ENCODE assay signal across 9 cellular contexts in genomic region chr10:116470768-116471415, GRCh38. TPM values are rescaled to one million over a fixed set of nuclear protein-coding genes. Genes with fewer than 3 reads are reported as not detected.
A peak's percentile ranks its signal among the peaks of the same experiment; 100 is the strongest.
DNase-seq lines count a peak whose midpoint lies in the region; ATAC-seq and TF ChIP-seq lines count a peak whose summit lies in the region.
"Had no signal": no experiment of that assay in that cellular context is flagged by ENCODE, and none has a peak within 500 bp of the region (broad histone marks: within the 10 kb centered on the region; RNA-seq: fewer than 3 reads in every experiment).

No MANE protein-coding gene starts in this region.

- 0 out of 2 replicates have a peak overlapping the region, but pooled peaks have one; percentile 14 for H3K4me2 ChIP-seq in SK-N-SH

- H3K27me3 Mint-ChIP-seq in HFFc6 (ENCODE audit: insufficient read depth) = peaks cover 3% of the 10 kb centered on the region; the same call in 1 of the 2 replicates

- H3K9me2 ChIP-seq in SK-N-SH = 0 out of 2 replicates have a peak, but pooled peaks cover 3% of the 10 kb centered on the region

- H3K4me1 Mint-ChIP-seq in HFFc6 (ENCODE audit: low read depth) = peaks cover 13% of the 10 kb centered on the region

- peaks cover 9% of the 10 kb centered on the region; the same call in 1 of the 2 replicates for H3K9me3 Mint-ChIP-seq in HFFc6

- CTCF ChIA-PET in SK-N-SH (lab: Yijun Ruan, JAX) = interaction anchor here (1.3 to 1.9 kb wide), 2 partner anchors 10 to 20 kb away, joined by 3 to 6 read pairs; no protein-coding TSS in a partner anchor

- no peaks in the 10 kb centered on the region for H3K27me3 ChIP-seq in SK-N-SH (ENCODE audit: insufficient read depth)
- H3K27me3 ChIP-seq: gastroesophageal sphincter had no signal

- H3K27ac ChIP-seq in SK-N-SH (ENCODE audit: low read depth in 2 of 2, low read length in 1 of 2) = no peak overlapping the region
- H3K27ac ChIP-seq: gastroesophageal sphincter had no signal

- H2AFZ ChIP-seq in SK-N-SH (ENCODE audit: low read depth) = no peak overlapping the region

- no peaks in the 10 kb centered on the region for H3K36me3 ChIP-seq in SK-N-SH (replicated peaks in 1 of 2; ENCODE audit: control insufficient read depth in 1 of 2, insufficient read depth in 2 of 2, low read length in 1 of 2)
- H3K36me3 ChIP-seq: gastroesophageal sphincter had no signal

- H4K20me1 ChIP-seq in SK-N-SH (ENCODE audit: insufficient read depth) = no peaks in the 10 kb centered on the region

- 48% methylated on average over 6 of the region's 6 CpGs for WGBS in SK-N-SH (ENCODE audit: low lambda C conversion rate)

- no peak overlapping the region for H3K4me3 ChIP-seq in SK-N-SH (ENCODE audit: low read depth in 2 of 2, low read length in 1 of 2)
- H3K4me3 ChIP-seq: gastroesophageal sphincter had no signal

- no peak for ATAC-seq in HG02981 (IDR thresholded peaks at IDR 0.05; ENCODE audit: unreplicated experiment)
- ATAC-seq in HG03571 (IDR thresholded peaks at IDR 0.05; ENCODE audit: unreplicated experiment) = no peak
- ATAC-seq in GM18505 (IDR thresholded peaks at IDR 0.05; ENCODE audit: unreplicated experiment) = no peak
- ATAC-seq: gastroesophageal sphincter had no signal

- DNase-seq in COLO829 (ENCODE audit: low spot score) (peak; percentile 10), HFFc6 (no peak), SK-N-SH (peak; percentile 30), kidney tubule cell (ENCODE audit: low spot score) (peak; percentile 63)
- no peak for DNase-seq in activated CD8-positive, alpha-beta memory T cell treated with anti-CD3 and anti-CD28 coated beads for 24 hours

- no peak for TF ChIP-seq EP300 in SK-N-SH (IDR thresholded peaks at IDR 0.05; ENCODE audit: borderline replicate concordance in 1 of 2, low read depth in 1 of 2, low read length in 1 of 2)

- H3K9me3 ChIP-seq in SK-N-SH = no peaks in the 10 kb centered on the region
- H3K9me3 ChIP-seq: gastroesophageal sphincter had no signal

- H3K4me3 Mint-ChIP-seq in HFFc6 = no peak overlapping the region

- peak; percentile 39; the same call in 1 of the 2 replicates for TF ChIP-seq RAD21 in SK-N-SH (IDR thresholded peaks at IDR 0.05; ENCODE audit: low read length)

- no peak overlapping the region for H3K27ac Mint-ChIP-seq in HFFc6

- no peaks in the 10 kb centered on the region for H3K4me1 ChIP-seq in SK-N-SH (ENCODE audit: control insufficient read depth in 1 of 2, insufficient read depth in 2 of 2, low read depth in 1 of 2, low read length in 1 of 2)
- H3K4me1 ChIP-seq: gastroesophageal sphincter had no signal

- H3K9ac ChIP-seq in SK-N-SH = no peak overlapping the region

- TF ChIP-seq POLR2A in GM18505 (IDR thresholded peaks at IDR 0.05; ENCODE audit: borderline replicate concordance, extremely low read depth, insufficient read depth, insufficient read length) = no peak

- POLR2A ChIA-PET in SK-N-SH (lab: Yijun Ruan, JAX) = no interaction called here

- H3F3A ChIP-seq in SK-N-SH (replicated peaks; ENCODE audit: insufficient read depth) = peaks cover 4% of the 10 kb centered on the region

- TF ChIP-seq CTCF in HFFc6 (IDR thresholded peaks at IDR 0.05) (peak; percentile 42), SK-N-SH (IDR thresholded peaks at IDR 0.05) (peak; percentile 69)

- no peaks in the 10 kb centered on the region for H3K36me3 Mint-ChIP-seq in HFFc6 (ENCODE audit: low read depth)

- H3K79me2 ChIP-seq in SK-N-SH (ENCODE audit: insufficient read depth) = no peaks in the 10 kb centered on the region; the same call in 1 of the 2 replicates

TF ChIP-seq in SK-N-SH, 30 proteins besides CTCF, POLR2A, EP300 and RAD21:
- TF ChIP-seq JUND (IDR thresholded peaks at IDR 0.05) = no peak
- no peak for TF ChIP-seq EZH2phosphoT487 (IDR thresholded peaks at IDR 0.05; ENCODE audit: borderline replicate concordance, low read depth)
- TF ChIP-seq ZBTB33 (IDR thresholded peaks at IDR 0.05; ENCODE audit: borderline replicate concordance, low read depth) = no peak
- TF ChIP-seq FOSL2 (IDR thresholded peaks at IDR 0.05; ENCODE audit: borderline replicate concordance, low read depth) = no peak
- TF ChIP-seq MAX (IDR thresholded peaks at IDR 0.05; ENCODE audit: low read depth) = no peak
- TF ChIP-seq MXI1 (IDR thresholded peaks at IDR 0.05; ENCODE audit: low read depth, low read length) = no peak
- no peak for TF ChIP-seq FOXJ3 (CRISPR knock-in tag; IDR thresholded peaks at IDR 0.05)
- TF ChIP-seq REST (IDR thresholded peaks at IDR 0.05; ENCODE audit: low read depth, low read length) = no peak
- TF ChIP-seq GABPA (IDR thresholded peaks at IDR 0.05; ENCODE audit: low read depth) = no peak
- no peak for TF ChIP-seq NFIC (IDR thresholded peaks at IDR 0.05; ENCODE audit: borderline replicate concordance)

RNA-seq across cellular contexts. Expression of gene PNLIPRP3, which starts 43.2 kb away (rescaled TPM):
- total RNA-seq in HFFc6 (2021; fragmentation: NEBNext Ultra II Directional; extraction: Animal tissue kit (Norgen Biotek cat#: 25700)) = not detected
- not detected in 2 replicates for polyA plus RNA-seq in SK-N-SH (2012; rRNA removed)
- not detected in 2 replicates for polyA plus RNA-seq in SK-N-SH (2012; cell fraction: cytosol; rRNA removed)
- polyA plus RNA-seq in SK-N-SH (2012; cell fraction: nucleus; rRNA removed) = not detected in 2 replicates

Comparison
In these comparisons a context has a peak if more than half of its experiments do, and no peak if none do; other contexts are left out.
1. DNase-seq: peak in COLO829 (single experiment), SK-N-SH (single experiment) and kidney tubule cell (single experiment); none in HFFc6 (single experiment) and activated CD8-positive, alpha-beta memory T cell treated with anti-CD3 and anti-CD28 coated beads for 24 hours (single experiment).